1 cellular context compared by ENCODE assay signal in the genomic region with DNA sequence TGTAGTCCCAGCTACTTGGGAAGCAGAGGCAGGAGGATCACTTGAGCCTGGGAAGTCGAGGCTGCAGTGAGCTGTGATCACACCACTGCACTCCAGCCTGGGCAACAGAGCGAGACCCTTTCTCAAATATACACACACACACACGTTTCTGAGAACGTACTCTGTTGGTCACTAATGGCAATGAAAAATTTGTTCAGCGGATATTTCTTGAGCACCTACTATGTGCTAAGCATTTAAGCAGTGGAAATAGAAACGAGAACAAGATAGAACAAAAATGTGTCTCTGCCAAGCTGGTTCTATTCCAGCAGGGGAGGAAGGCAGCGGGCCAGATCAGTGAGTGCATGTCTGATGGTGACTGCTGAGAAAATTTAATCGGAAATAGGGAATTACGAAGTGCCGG.
TF ChIP-seq lines count a peak whose summit lies in the region.

No MANE protein-coding gene starts in this region.

TF ChIP-seq in WTC11, 78 proteins besides CTCF, POLR2A, EP300 and RAD21 (continued from another document):
- TF ChIP-seq ZNF532 (CRISPR knock-in tag; IDR thresholded peaks at IDR 0.05; ENCODE audit: borderline replicate concordance): no peak
- TF ChIP-seq, protein P1, sequence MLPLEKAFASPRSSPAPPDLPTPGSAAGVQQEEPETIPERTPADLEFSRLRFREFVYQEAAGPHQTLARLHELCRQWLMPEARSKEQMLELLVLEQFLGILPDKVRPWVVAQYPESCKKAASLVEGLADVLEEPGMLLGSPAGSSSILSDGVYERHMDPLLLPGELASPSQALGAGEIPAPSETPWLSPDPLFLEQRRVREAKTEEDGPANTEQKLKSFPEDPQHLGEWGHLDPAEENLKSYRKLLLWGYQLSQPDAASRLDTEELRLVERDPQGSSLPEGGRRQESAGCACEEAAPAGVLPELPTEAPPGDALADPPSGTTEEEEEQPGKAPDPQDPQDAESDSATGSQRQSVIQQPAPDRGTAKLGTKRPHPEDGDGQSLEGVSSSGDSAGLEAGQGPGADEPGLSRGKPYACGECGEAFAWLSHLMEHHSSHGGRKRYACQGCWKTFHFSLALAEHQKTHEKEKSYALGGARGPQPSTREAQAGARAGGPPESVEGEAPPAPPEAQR (CRISPR knock-in tag; IDR thresholded peaks at IDR 0.05): no peak
